In genomic region chr16:49407873-49408565, GRCh38 we compare ENCODE assay signal across 9 cellular contexts. TPM values are rescaled to one million over a fixed set of nuclear protein-coding genes. Genes with fewer than 3 reads are reported as not detected.
A peak's percentile ranks its signal among the peaks of the same experiment; 100 is the strongest.
DNase-seq lines count a peak whose midpoint lies in the region; TF ChIP-seq lines count a peak whose summit lies in the region.
"Had no signal": no experiment of that assay in that cellular context is flagged by ENCODE, and none has a peak within 500 bp of the region (broad histone marks: within the 10 kb centered on the region; RNA-seq: fewer than 3 reads in every experiment).

No MANE protein-coding gene starts in this region.

- H3K4me1 ChIP-seq in ovary (ENCODE audit: insufficient read depth), result no peaks in the 10 kb centered on the region

- H3K36me3 Mint-ChIP-seq in type B pancreatic cell, result no peaks in the 10 kb centered on the region

- H3K27ac Mint-ChIP-seq in type B pancreatic cell, result no peak overlapping the region

- no peak for TF ChIP-seq POLR2A in ovary (IDR thresholded peaks at IDR 0.05)

- peaks cover 10% of the 10 kb centered on the region for H3K9me3 Mint-ChIP-seq in type B pancreatic cell

- no peaks in the 10 kb centered on the region for H3K9me3 ChIP-seq in ovary

- WGBS in ovary, 3 donors, result 20 to 24% (median 23%) methylated on average over 17 of the region's 17 CpGs

- TF ChIP-seq CTCF in LNCAP (IDR thresholded peaks at IDR 0.05) (peak; percentile 86), ovary (IDR thresholded peaks at IDR 0.05) (peak; percentile 74 to 85 (median 85)), type B pancreatic cell (conservative IDR thresholded peaks at IDR 0.05) (peak; percentile 97)

- intact Hi-C loops in ovary (cut with DNase I), result loop anchor here in 3 of 4 donors (1.0 to 5.0 kb wide), 3 partner anchors 84 to 514 kb away; no protein-coding TSS in a partner anchor

- TF ChIP-seq EP300 in ovary (IDR thresholded peaks at IDR 0.05), result no peak

- peaks cover 15% of the 10 kb centered on the region for H3K27me3 Mint-ChIP-seq in type B pancreatic cell

- no peaks in the 10 kb centered on the region for H3K27me3 ChIP-seq in ovary

- in situ Hi-C loops in G401 (cut with HindIII; ENCODE audit: low sequenced_read_pairs), result no loop called here

- peak; percentile 88 for DNase-seq in G401 (ENCODE audit: low spot score)
- peak; percentile 76 for DNase-seq in H4 (ENCODE audit: low spot score)
- DNase-seq in SHP77 treated with DMSO at 0.1 percent for 48 hours (lab: John Stamatoyannopoulos, UW), result peak; percentile 48
- DNase-seq in activated T-helper 9 cell treated with anti-CD3 and anti-CD28 coated beads, Interleukin-2, amount 50 U/mL, for 16 hours (ENCODE audit: low read depth), result peak; percentile 27
- peak; percentile 19 for DNase-seq in foreskin melanocyte
- peak; percentile 85 to 92 (median 86) for DNase-seq in ovary
- peak; percentile 89 for DNase-seq in type B pancreatic cell (ENCODE audit: extremely low spot score, unreplicated experiment)

- no peak overlapping the region for H3K4me3 Mint-ChIP-seq in type B pancreatic cell

- H3K27ac ChIP-seq in ovary, result no peak overlapping the region
- H3K27ac ChIP-seq: skin epidermis had no signal

- no peak overlapping the region for H3K4me3 ChIP-seq in ovary
- H3K4me3 ChIP-seq: skin epidermis had no signal

- H3K36me3 ChIP-seq in ovary, result no peaks in the 10 kb centered on the region

- H3K4me1 Mint-ChIP-seq in type B pancreatic cell (ENCODE audit: unreplicated experiment), result peaks cover 7% of the 10 kb centered on the region

RNA-seq across cellular contexts. Expression of gene C16orf78, which starts 34.4 kb away (rescaled TPM):
- total RNA-seq in G401 (2014; rRNA removed; shearing (Covaris generic)), result not detected in 2 replicates
- not detected in 2 replicates for total RNA-seq in H4 (2014; rRNA removed; shearing (Covaris generic))
- total RNA-seq in ovary (not detected), type B pancreatic cell (ENCODE audit: low replicate concordance) (not detected in 2 replicates)
- not detected for polyA plus RNA-seq in ovary

Comparison
In these comparisons a context has a peak if more than half of its experiments do, and no peak if none do; other contexts are left out.
1. DNase-seq: peak in every context shown above with its lines; median percentile 89 in type B pancreatic cell; 88 in G401; 86 in ovary; 76 in H4; 48 in SHP77 treated with DMSO at 0.1 percent for 48 hours; 27 in activated T-helper 9 cell treated with anti-CD3 and anti-CD28 coated beads, Interleukin-2, amount 50 U/mL, for 16 hours; 19 in foreskin melanocyte.